ENCODE assay signal across 1 cellular context in the genomic region with DNA sequence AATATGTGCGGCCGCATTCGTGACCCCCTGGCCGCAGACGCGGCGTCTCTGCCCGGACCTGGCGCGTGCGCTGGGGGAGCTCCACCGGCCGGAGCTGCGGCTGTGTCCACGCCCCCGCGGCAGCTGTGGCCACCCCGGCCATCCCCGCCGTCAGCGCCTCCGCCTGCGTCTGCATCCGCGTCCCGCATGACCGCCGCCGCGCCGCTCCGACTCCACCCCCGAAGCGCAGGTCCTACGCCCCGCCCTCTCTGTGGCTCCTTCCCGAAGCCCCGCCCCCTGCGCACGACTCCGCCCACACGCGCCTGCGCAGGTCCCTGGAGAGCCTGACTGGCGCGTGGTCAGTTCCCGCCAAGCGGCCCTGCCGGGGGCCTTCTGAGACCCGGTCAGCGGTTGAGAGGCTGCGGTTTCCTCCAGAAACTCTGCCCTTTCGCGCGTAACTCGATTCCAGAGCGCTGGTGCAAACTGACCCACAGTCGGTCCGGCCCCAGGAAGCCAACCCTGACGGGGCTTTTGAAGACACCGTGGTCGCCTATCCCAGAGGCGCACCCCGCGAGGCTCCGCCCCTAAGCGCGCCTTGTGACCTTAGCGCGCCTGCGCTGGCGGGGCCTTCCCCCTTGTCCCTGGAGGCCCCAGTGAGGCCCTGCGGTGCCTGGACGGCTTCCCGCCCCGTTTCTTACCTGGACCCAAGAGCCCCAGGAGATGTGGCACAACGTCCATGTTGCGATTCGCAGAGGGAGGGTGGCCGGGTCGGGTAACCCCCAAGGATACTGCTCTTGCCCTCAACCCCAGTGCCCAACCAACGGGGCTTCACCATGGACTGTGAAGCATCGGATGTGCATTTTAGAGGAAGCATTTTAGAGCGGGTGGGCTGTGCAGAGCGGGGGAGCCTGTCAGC.
TF ChIP-seq lines count a peak whose summit lies in the region.

Gene LAGE3 (minus strand): TSS at position 554 of the 895 bp plus-strand sequence. CDS start 366 bp downstream, at position 188.

TF ChIP-seq in Ishikawa, 13 proteins besides CTCF, POLR2A, EP300 and RAD21 (continued from another document):
- no peak for TF ChIP-seq REST (IDR thresholded peaks at IDR 0.05; ENCODE audit: low read depth)
- no peak for TF ChIP-seq NFIC (IDR thresholded peaks at IDR 0.05)
- TF ChIP-seq TCF12 (IDR thresholded peaks at IDR 0.05; ENCODE audit: low read depth) = no peak
